ENCODE assay signal across 1 cellular context in genomic region chr4:108725457-108725856, GRCh38.
TF ChIP-seq lines count a peak whose summit lies in the region.

No MANE protein-coding gene starts in this region.

TF ChIP-seq in HepG2, 621 proteins besides CTCF, POLR2A, EP300 and RAD21:
- 0 out of 2 replicates have a peak, but pooled peaks have one; percentile 46 for TF ChIP-seq TOPORS (CRISPR knock-in tag; IDR thresholded peaks at IDR 0.05)
- TF ChIP-seq ZNF724P (CRISPR knock-in tag; IDR thresholded peaks at IDR 0.05; ENCODE audit: borderline replicate concordance): peak; percentile 89
- TF ChIP-seq ZNF280D (CRISPR knock-in tag; IDR thresholded peaks at IDR 0.05): 0 out of 2 replicates have a peak, but pooled peaks have one; percentile 43
- no peak for TF ChIP-seq HNF1B (CRISPR knock-in tag; IDR thresholded peaks at IDR 0.05)
- TF ChIP-seq MYC (CRISPR knock-in tag; IDR thresholded peaks at IDR 0.05; ENCODE audit: borderline replicate concordance): no peak
- TF ChIP-seq ARHGAP35 (CRISPR knock-in tag; IDR thresholded peaks at IDR 0.05; ENCODE audit: borderline replicate concordance): no peak
- no peak for TF ChIP-seq REST (IDR thresholded peaks at IDR 0.05; ENCODE audit: borderline replicate concordance in 1 of 2, low read depth in 1 of 2, low read length in 2 of 2)
- peak; percentile 90 for TF ChIP-seq ZFP36 (IDR thresholded peaks at IDR 0.05; ENCODE audit: borderline replicate concordance, low read depth, low read length, partially characterized antibody)
- no peak for TF ChIP-seq TBP (CRISPR knock-in tag; IDR thresholded peaks at IDR 0.05)
- TF ChIP-seq TGIF2 (CRISPR knock-in tag; IDR thresholded peaks at IDR 0.05): no peak
- TF ChIP-seq MXD3 (CRISPR knock-in tag; IDR thresholded peaks at IDR 0.05): no peak
- no peak for TF ChIP-seq E2F1 (CRISPR knock-in tag; IDR thresholded peaks at IDR 0.05)
- no peak for TF ChIP-seq ZNF83 (CRISPR knock-in tag; IDR thresholded peaks at IDR 0.05; ENCODE audit: borderline replicate concordance)
TF ChIP-seq in HepG2: peak in this region for 4.
